ENCODE assay signal across 24 cellular contexts in the genomic region with DNA sequence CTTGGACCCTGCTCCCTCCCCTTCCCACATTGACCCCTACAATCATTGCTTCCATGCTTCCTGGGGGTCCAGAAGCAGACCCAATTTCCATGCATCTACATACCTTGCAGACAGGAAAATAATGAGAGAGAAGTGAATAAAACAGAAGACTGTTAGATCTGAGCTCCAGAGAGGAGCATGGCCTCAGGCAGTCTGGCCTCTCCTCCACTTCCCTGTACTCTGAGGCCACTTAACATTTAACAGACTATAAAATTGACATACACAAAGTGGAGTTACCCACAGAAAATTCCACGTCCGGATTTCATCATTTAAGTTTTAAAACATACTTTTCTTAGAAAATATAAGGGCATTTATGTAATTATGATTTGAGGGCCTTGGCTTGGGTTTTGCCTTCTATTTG. TPM values are rescaled to one million over a fixed set of nuclear protein-coding genes. Genes with fewer than 3 reads are reported as not detected.
"Had no signal": no experiment of that assay in that cellular context is flagged by ENCODE, and none has a peak within 500 bp of the region (broad histone marks: within the 10 kb centered on the region; RNA-seq: fewer than 3 reads in every experiment).

No MANE protein-coding gene starts in this region.

- H3K27me3 ChIP-seq: Peyer's patch had no signal

- DNase-seq: activated CD4-positive, alpha-beta memory T cell treated with anti-CD3 and anti-CD28 coated beads for 36 hours; activated CD4-positive, alpha-beta T cell treated with anti-CD3 and anti-CD28 coated beads, Interleukin-2, amount 10 ng/mL, durations not matched to agents 7 days and 5 days; activated CD4-positive, CD25-positive, alpha-beta regulatory T cell; activated CD8-positive, alpha-beta memory T cell treated with anti-CD3 and anti-CD28 coated beads for 24 hours; activated effector memory CD4-positive, alpha-beta T cell treated with anti-CD3 and anti-CD28 coated beads, Interleukin-2, amount 50 U/mL, for 16 hours; activated naive CD4-positive, alpha-beta T cell treated with Interleukin-2 at 50 U/mL for 16 hours; activated T-cell treated with anti-CD3 and anti-CD28 coated beads, Interleukin-2, amount 50 U/mL, for 4 hours; anterior cingulate cortex; caudate nucleus; KG1; NCI-H1092; NCI-H1417; NCI-H2029; NCI-H2107; NCI-H345; NCI-H510A; NCI-H526 treated with DMSO at 0.1 percent for 48 hours; Peyer's patch; Right ventricle myocardium superior had no signal

- H3K36me3 ChIP-seq: breast epithelium, Peyer's patch, SJSA1 had no signal

- H3K36me3 Mint-ChIP-seq: activated CD4-positive, alpha-beta memory T cell treated with anti-CD3 and anti-CD28 coated beads for 36 hours; activated naive CD8-positive, alpha-beta T cell had no signal

- H3K4me1 ChIP-seq: breast epithelium had no signal

- H3K27ac Mint-ChIP-seq: activated CD4-positive, alpha-beta memory T cell treated with anti-CD3 and anti-CD28 coated beads for 36 hours; activated CD4-positive, alpha-beta T cell treated with anti-CD3 and anti-CD28 coated beads, Interleukin-2, amount 10 ng/mL, durations not matched to agents 7 days and 5 days; activated naive CD8-positive, alpha-beta T cell; T-helper 1 cell treated with Interleukin-12 subunit alpha and Interleukin-12 subunit beta and Interleukin-4 antibody, amounts not matched to agents 30 μg/mL and 1 μg/mL, for 36 hours had no signal

- H3K4me3 ChIP-seq: breast epithelium, Peyer's patch, SJSA1 had no signal

- H3K9me3 ChIP-seq: breast epithelium, Peyer's patch, SJSA1 had no signal

- H3K9me3 Mint-ChIP-seq: activated CD4-positive, alpha-beta memory T cell treated with anti-CD3 and anti-CD28 coated beads for 36 hours; activated CD4-positive, alpha-beta T cell treated with anti-CD3 and anti-CD28 coated beads, Interleukin-2, amount 10 ng/mL, durations not matched to agents 7 days and 5 days; activated T-cell treated with anti-CD3 and anti-CD28 coated beads, Interleukin-2, amount 50 U/mL, for 4 hours; T-helper 1 cell treated with Interleukin-12 subunit alpha and Interleukin-12 subunit beta and Interleukin-4 antibody, amounts not matched to agents 30 μg/mL and 1 μg/mL, for 36 hours had no signal

- H3K4me3 Mint-ChIP-seq: activated CD4-positive, alpha-beta memory T cell treated with anti-CD3 and anti-CD28 coated beads for 36 hours; activated CD4-positive, alpha-beta T cell treated with anti-CD3 and anti-CD28 coated beads, Interleukin-2, amount 10 ng/mL, durations not matched to agents 7 days and 5 days; activated naive CD8-positive, alpha-beta T cell; activated T-cell treated with anti-CD3 and anti-CD28 coated beads, Interleukin-2, amount 50 U/mL, for 4 hours; T-helper 1 cell treated with Interleukin-12 subunit alpha and Interleukin-12 subunit beta and Interleukin-4 antibody, amounts not matched to agents 30 μg/mL and 1 μg/mL, for 36 hours had no signal

- H3K27ac ChIP-seq: breast epithelium, Peyer's patch, RWPE1, SJSA1 had no signal

RNA-seq across cellular contexts. Expression of a gene that starts 2.1 kb away (rescaled TPM):
- total RNA-seq: activated CD4-positive, alpha-beta memory T cell treated with anti-CD3 and anti-CD28 coated beads for 36 hours; activated CD4-positive, alpha-beta T cell treated with anti-CD3 and anti-CD28 coated beads, Interleukin-2, amount 10 ng/mL, durations not matched to agents 7 days and 5 days; Right ventricle myocardium superior had no signal
